Comparison of ENCODE assay signal across 11 cellular contexts in genomic region chr3:13880811-13881156, GRCh38. TPM values are rescaled to one million over a fixed set of nuclear protein-coding genes. Genes with fewer than 3 reads are reported as not detected.
DNase-seq lines count a peak whose midpoint lies in the region; ATAC-seq, FAIRE-seq and TF ChIP-seq lines count a peak whose summit lies in the region.
"Had no signal": no experiment of that assay in that cellular context is flagged by ENCODE, and none has a peak within 500 bp of the region (broad histone marks: within the 10 kb centered on the region; RNA-seq: fewer than 3 reads in every experiment).

No MANE protein-coding gene starts in this region.

- ATAC-seq in left ventricle myocardium superior (no peak), left lung (peak; percentile 48), upper lobe of left lung (ENCODE audit: low FRiP score in 2 of 2) (peak in 1 of 2 donors; percentile 4), HG02938 (IDR thresholded peaks at IDR 0.05; ENCODE audit: unreplicated experiment) (no peak)

- 6% methylated on average over 15 of the region's 15 CpGs; no CpG with 5 or more reads in 1 of the 2 donors for whole genome bisulfite sequencing in upper lobe of left lung, 2 donors

- intact Hi-C loops in left ventricle myocardium inferior (cut with micrococcal nuclease), result no loop called here
- intact Hi-C loops in left ventricle myocardium superior (cut with micrococcal nuclease), result no loop called here
- intact Hi-C loops in left lung (cut with DNase I), result loop anchor here in 1 of 2 donors (5.0 kb wide), 1 partner anchor 223 kb away; no protein-coding TSS in a partner anchor

- peaks cover 31% of the 10 kb centered on the region for H3K4me1 ChIP-seq in left ventricle myocardium inferior
- H3K4me1 ChIP-seq in left lung, result peaks cover 11 to 33% of the 10 kb centered on the region in 2 donors
- peaks cover 26 to 34% (median 32%) of the 10 kb centered on the region in 4 donors for H3K4me1 ChIP-seq in upper lobe of left lung

- H3K27me3 ChIP-seq in left ventricle myocardium inferior (ENCODE audit: low read depth) (peaks cover 99% of the 10 kb centered on the region), bronchial epithelial cell (ENCODE audit: control insufficient read depth, insufficient read depth, low read length) (no peaks in the 10 kb centered on the region), left lung (peaks cover 57 to 85% of the 10 kb centered on the region in 2 donors), upper lobe of left lung (peaks cover 2 to 44% (median 20%) of the 10 kb centered on the region in 4 donors)

- no peak for TF ChIP-seq EP300 in upper lobe of left lung (IDR thresholded peaks at IDR 0.05)

- H3K4me3 ChIP-seq in left ventricle myocardium inferior (peak overlapping the region; percentile 50), bronchial epithelial cell (ENCODE audit: low read depth, low read length) (peak overlapping the region; percentile 76), left lung (no peak overlapping the region), upper lobe of left lung (peak overlapping the region in 3 of 4 donors; percentile 38 to 50 (median 47))
- H3K4me3 ChIP-seq: MG63 had no signal

- TF ChIP-seq POLR2A in upper lobe of left lung (IDR thresholded peaks at IDR 0.05), result no peak

- H3K9me3 ChIP-seq in left ventricle myocardium inferior (replicated peaks), result peaks cover 5% of the 10 kb centered on the region
- no peaks in the 10 kb centered on the region for H3K9me3 ChIP-seq in left lung
- H3K9me3 ChIP-seq in upper lobe of left lung, result no peaks in the 10 kb centered on the region
- H3K9me3 ChIP-seq: MG63 had no signal

- no peak overlapping the region for H3K27ac ChIP-seq in left ventricle myocardium inferior (replicated peaks)
- H3K27ac ChIP-seq in left lung, result no peak overlapping the region
- peak overlapping the region in 1 of 4 donors; percentile 32 for H3K27ac ChIP-seq in upper lobe of left lung

- DNase-seq in left ventricle myocardium inferior (no peak), left ventricle myocardium superior (no peak), bronchial epithelial cell (ENCODE audit: low read depth) (no peak), left lung (peak in 1 of 2 donors; percentile 80), upper lobe of left lung (peak in 1 of 2 donors; percentile 66), mucosa of gallbladder (ENCODE audit: low spot score) (no peak)
- no peak for DNase-seq in activated effector memory CD4-positive, alpha-beta T cell treated with Interleukin-2 at 50 U/mL for 16 hours
- DNase-seq: NCI-H226 had no signal

- no peaks in the 10 kb centered on the region for H3K36me3 ChIP-seq in left ventricle myocardium inferior
- H3K36me3 ChIP-seq in bronchial epithelial cell (ENCODE audit: control insufficient read depth, insufficient read depth, low read length), result peaks cover 3% of the 10 kb centered on the region
- no peaks in the 10 kb centered on the region for H3K36me3 ChIP-seq in left lung
- no peaks in the 10 kb centered on the region for H3K36me3 ChIP-seq in upper lobe of left lung
- H3K36me3 ChIP-seq: MG63 had no signal

- peak; percentile 40 for FAIRE-seq in bronchial epithelial cell (lab: Jason Lieb, UNC)

- TF ChIP-seq CTCF in left ventricle myocardium inferior (IDR thresholded peaks at IDR 0.05; ENCODE audit: borderline replicate concordance), result no peak
- TF ChIP-seq CTCF in bronchial epithelial cell (IDR thresholded peaks at IDR 0.05; ENCODE audit: insufficient read depth, low read length, severe bottlenecking), result no peak
- TF ChIP-seq CTCF in left lung (IDR thresholded peaks at IDR 0.05), result no peak
- TF ChIP-seq CTCF in upper lobe of left lung (IDR thresholded peaks at IDR 0.05), result peak in 2 of 6 experiments; percentile 4 to 23

RNA-seq across cellular contexts. Expression of gene WNT7A, which starts 0.9 kb away (rescaled TPM):
- total RNA-seq in left ventricle myocardium inferior (not detected), left ventricle myocardium superior (not detected), bronchial epithelial cell (7.9 and 13.4 TPM in 2 replicates), left lung (1 to 10 TPM; 3.2 to 5.5 TPM), upper lobe of left lung (10 to 100 TPM in 1 of 6 donors, 1 to 10 TPM in 5; 1.0 to 12.2 (median 6.8) TPM), mucosa of gallbladder (4.7 TPM)
- total RNA-seq: G401 had no signal

Comparison
In these comparisons a context has a peak if more than half of its experiments do, and no peak if none do; other contexts are left out.
1. H3K4me3 ChIP-seq: peak in left ventricle myocardium inferior (single experiment), bronchial epithelial cell (single experiment) and upper lobe of left lung (3 of 4); none in left lung (0 of 2).